2 cellular contexts compared by ENCODE assay signal in the genomic region with DNA sequence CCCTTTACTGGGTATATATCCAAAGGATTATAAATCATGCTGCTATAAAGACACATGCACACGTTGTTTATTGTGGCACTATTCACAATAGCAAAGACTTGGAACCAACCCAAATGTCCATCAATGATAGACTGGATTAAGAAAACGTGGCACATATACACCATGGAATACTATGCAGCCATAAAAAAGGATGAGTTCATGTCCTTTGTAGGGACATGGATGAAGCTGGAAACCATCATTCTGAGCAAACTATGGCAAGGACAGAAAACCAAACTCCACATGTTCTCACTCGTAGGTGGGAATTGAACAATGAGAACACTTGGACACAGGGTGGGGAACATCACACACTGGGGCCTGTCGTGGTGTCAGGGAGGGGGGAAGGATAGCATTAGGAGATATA. TPM values are rescaled to one million over a fixed set of nuclear protein-coding genes. Genes with fewer than 3 reads are reported as not detected.
"Had no signal": no experiment of that assay in that cellular context is flagged by ENCODE, and none has a peak within 500 bp of the region (broad histone marks: within the 10 kb centered on the region; RNA-seq: fewer than 3 reads in every experiment).

No MANE protein-coding gene starts in this region.

RNA-seq across cellular contexts. Expression of gene CXorf49B, which starts 59.2 kb away (rescaled TPM):
- total RNA-seq: G401, GM12878 had no signal
- polyA plus RNA-seq: GM12878 had no signal
